8 cellular contexts compared by ENCODE assay signal in genomic region chr17:20009302-20010098, GRCh38. TPM values are rescaled to one million over a fixed set of nuclear protein-coding genes. Genes with fewer than 3 reads are reported as not detected.
DNase-seq lines count a peak whose midpoint lies in the region; ATAC-seq and TF ChIP-seq lines count a peak whose summit lies in the region.

SPECC1 (plus strand) TSS chr17:20009359; CDS start chr17:20096652, 87,293 bp downstream.

- H3K79me2 ChIP-seq in PC-3 (ENCODE audit: low read length), result peaks cover 40% of the 10 kb centered on the region

- intact Hi-C loops in CD4-positive, alpha-beta memory T cell (cut with micrococcal nuclease), result loop anchor here (1.0 to 5.0 kb wide), 3 partner anchors 17 to 108 kb away; partner anchors contain the start of gene AKAP10
- intact Hi-C loops in PC-3 (cut with micrococcal nuclease) (loop anchor here (1.0 to 5.0 kb wide), 4 partner anchors 16 to 108 kb away; no protein-coding TSS in a partner anchor), esophagus muscularis mucosa (cut with DNase I) (loop anchor here (5.0 kb wide), 1 partner anchor 103 kb away; no protein-coding TSS in a partner anchor)

- no peaks in the 10 kb centered on the region for H3K36me3 Mint-ChIP-seq in CD4-positive, alpha-beta memory T cell
- H3K36me3 Mint-ChIP-seq in naive B cell, result no peaks in the 10 kb centered on the region
- H3K36me3 Mint-ChIP-seq in stimulated activated naive B cell treated with anti-CD40 and anti-IgM and Interleukin-4, amounts not matched to agents 10 μg/mL and 1 μg/mL and 100 μg/mL, for 72 hours, result no peaks in the 10 kb centered on the region

- H3K4me3 Mint-ChIP-seq in CD4-positive, alpha-beta memory T cell, result peak within 1 kb of the TSS; percentile 91 to 98 (median 93)
- peak within 1 kb of the TSS; percentile 78 to 96 (median 92) for H3K4me3 Mint-ChIP-seq in naive B cell
- peak within 1 kb of the TSS; percentile 84 to 93 for H3K4me3 Mint-ChIP-seq in stimulated activated naive B cell treated with anti-CD40 and anti-IgM and Interleukin-4, amounts not matched to agents 10 μg/mL and 1 μg/mL and 100 μg/mL, for 72 hours

- DNase-seq in CD4-positive, alpha-beta memory T cell, result peak; percentile 78 to 91 (median 85)
- DNase-seq in HS-27A (ENCODE audit: low read depth) (peak; percentile 36), PC-3 (peak; percentile 97), activated T-cell treated with anti-CD3 and anti-CD28 coated beads for 4 hours (peak; percentile 81), esophagus muscularis mucosa (ENCODE audit: extremely low spot score) (no peak), naive B cell (peak; percentile 88)
- DNase-seq in stimulated activated naive B cell treated with anti-CD40 and anti-IgM and Interleukin-4, amounts not matched to agents 10 μg/mL and 1 μg/mL and 100 μg/mL, for 72 hours, result peak; percentile 86

- WGBS in esophagus muscularis mucosa, result 0% methylated on average over 18 of the region's 96 CpGs

- H2AFZ ChIP-seq in PC-3 (ENCODE audit: low read length), result peak within 1 kb of the TSS; percentile 99

- ATAC-seq in GM19467 (IDR thresholded peaks at IDR 0.05; ENCODE audit: unreplicated experiment) (peak; percentile 96), PC-3 (peak; percentile 86), naive B cell (ENCODE audit: low read depth in 2 of 2) (peak; percentile 97 to 98)
- ATAC-seq in stimulated activated naive B cell treated with anti-CD40 and anti-IgM and Interleukin-4, amounts not matched to agents 10 μg/mL and 1 μg/mL and 100 μg/mL, for 72 hours (replicated peaks), result peak; percentile 99

- BruUV-seq in PC-3 (replicated peaks; lab: Mats Ljungman, UMichigan), result no TSS peak

- H3K36me3 ChIP-seq in CD4-positive, alpha-beta memory T cell (ENCODE audit: insufficient read depth, low read length), result no peaks in the 10 kb centered on the region
- no peaks in the 10 kb centered on the region for H3K36me3 ChIP-seq in PC-3 (ENCODE audit: low read depth, low read length)
- no peaks in the 10 kb centered on the region for H3K36me3 ChIP-seq in esophagus muscularis mucosa

- peak within 1 kb of the TSS; percentile 33 for H3K27ac ChIP-seq in CD4-positive, alpha-beta memory T cell (ENCODE audit: low read depth, low read length)
- H3K27ac ChIP-seq in PC-3 (ENCODE audit: low read length) (peak within 1 kb of the TSS; percentile 9), esophagus muscularis mucosa (replicated peaks in 1 of 4) (peak within 1 kb of the TSS; percentile 78 to 84 (median 81))

- H3K9me3 ChIP-seq in CD4-positive, alpha-beta memory T cell (ENCODE audit: control insufficient read depth in 1 of 2, low read length in 2 of 2), result no peaks in the 10 kb centered on the region
- H3K9me3 ChIP-seq in PC-3 (ENCODE audit: low read length) (no peaks in the 10 kb centered on the region), esophagus muscularis mucosa (no peaks in the 10 kb centered on the region)

- H4K20me1 ChIP-seq in PC-3 (ENCODE audit: low read length), result no peaks in the 10 kb centered on the region

- no peaks in the 10 kb centered on the region for H3K9me3 Mint-ChIP-seq in CD4-positive, alpha-beta memory T cell
- H3K9me3 Mint-ChIP-seq in naive B cell, result peaks cover 0 to 2% (median 0%) of the 10 kb centered on the region in 7 donors
- no peaks in the 10 kb centered on the region for H3K9me3 Mint-ChIP-seq in stimulated activated naive B cell treated with anti-CD40 and anti-IgM and Interleukin-4, amounts not matched to agents 10 μg/mL and 1 μg/mL and 100 μg/mL, for 72 hours

- peak within 1 kb of the TSS; percentile 94 for H3K4me2 ChIP-seq in PC-3 (ENCODE audit: low read length)

- peak within 1 kb of the TSS; percentile 65 to 66 for H3K4me3 ChIP-seq in CD4-positive, alpha-beta memory T cell (ENCODE audit: low read length in 2 of 2)
- H3K4me3 ChIP-seq in PC-3 (ENCODE audit: low read length) (peak within 1 kb of the TSS; percentile 81), esophagus muscularis mucosa (peak within 1 kb of the TSS; percentile 76 to 82 (median 78))

- no peaks in the 10 kb centered on the region for H3F3A ChIP-seq in PC-3 (ENCODE audit: low read length, unreplicated experiment)

- no peak for TF ChIP-seq EP300 in esophagus muscularis mucosa (IDR thresholded peaks at IDR 0.05)

- no peak for TF ChIP-seq POLR2A in esophagus muscularis mucosa (IDR thresholded peaks at IDR 0.05; ENCODE audit: low read depth)

- H3K27me3 Mint-ChIP-seq in CD4-positive, alpha-beta memory T cell, result peaks cover 19 to 24% of the 10 kb centered on the region in 2 donors
- H3K27me3 Mint-ChIP-seq in naive B cell, result peaks cover 59 to 77% (median 74%) of the 10 kb centered on the region in 3 donors
- H3K27me3 Mint-ChIP-seq in stimulated activated naive B cell treated with anti-CD40 and anti-IgM and Interleukin-4, amounts not matched to agents 10 μg/mL and 1 μg/mL and 100 μg/mL, for 72 hours, result peaks cover 37 to 72% of the 10 kb centered on the region in 2 donors

- H3K4me1 ChIP-seq in CD4-positive, alpha-beta memory T cell (ENCODE audit: insufficient read depth, low read length), result peaks cover 14% of the 10 kb centered on the region
- peaks cover 20% of the 10 kb centered on the region for H3K4me1 ChIP-seq in PC-3 (ENCODE audit: insufficient read depth, low read length)
- peaks cover 3 to 23% (median 22%) of the 10 kb centered on the region in 4 donors for H3K4me1 ChIP-seq in esophagus muscularis mucosa

- H3K4me1 Mint-ChIP-seq in CD4-positive, alpha-beta memory T cell, result peaks cover 9 to 17% (median 10%) of the 10 kb centered on the region in 4 donors
- peaks cover 7 to 10% (median 8%) of the 10 kb centered on the region in 3 donors for H3K4me1 Mint-ChIP-seq in naive B cell
- peaks cover 4 to 17% of the 10 kb centered on the region in 2 donors for H3K4me1 Mint-ChIP-seq in stimulated activated naive B cell treated with anti-CD40 and anti-IgM and Interleukin-4, amounts not matched to agents 10 μg/mL and 1 μg/mL and 100 μg/mL, for 72 hours

- peak within 1 kb of the TSS; percentile 29 to 92 (median 84) for H3K27ac Mint-ChIP-seq in CD4-positive, alpha-beta memory T cell
- H3K27ac Mint-ChIP-seq in naive B cell, result peak within 1 kb of the TSS in 3 of 6 donors; percentile 11 to 55 (median 30)
- peak within 1 kb of the TSS; percentile 87 for H3K27ac Mint-ChIP-seq in stimulated activated naive B cell treated with anti-CD40 and anti-IgM and Interleukin-4, amounts not matched to agents 10 μg/mL and 1 μg/mL and 100 μg/mL, for 72 hours

- no peaks in the 10 kb centered on the region for H3K9me2 ChIP-seq in PC-3 (replicated peaks; ENCODE audit: low read length)

- peaks cover 7% of the 10 kb centered on the region for H3K27me3 ChIP-seq in CD4-positive, alpha-beta memory T cell (ENCODE audit: insufficient read depth, low read length)
- H3K27me3 ChIP-seq in PC-3 (ENCODE audit: low read length) (no peaks in the 10 kb centered on the region), esophagus muscularis mucosa (peaks cover 0 to 6% (median 0%) of the 10 kb centered on the region in 4 donors)

- peak within 1 kb of the TSS; percentile 51 for H3K9ac ChIP-seq in PC-3 (ENCODE audit: low read length)

- POLR2A ChIA-PET in CD4-positive, alpha-beta memory T cell (lab: Charles Lee; ENCODE audit: partially characterized antibody), result interaction anchor here (0.6 to 2.9 kb wide), 4 partner anchors 10 to 174 kb away, joined by 3 to 22 read pairs (median 3); partner anchors contain the start of gene AKAP10
- POLR2A ChIA-PET in PC-3 (lab: Charles Lee; ENCODE audit: unreplicated experiment), result interaction anchor here (0.5 to 1.1 kb wide), 4 partner anchors 54 to 74 kb away, joined by 3 to 16 read pairs (median 9); no protein-coding TSS in a partner anchor

- CTCF ChIA-PET in CD4-positive, alpha-beta memory T cell (lab: Charles Lee; ENCODE audit: partially characterized antibody), result interaction anchor here (0.7 to 6.0 kb wide), 16 partner anchors 8 to 496 kb away, joined by 3 to 73 read pairs (median 5); no protein-coding TSS in a partner anchor
- CTCF ChIA-PET in PC-3 (lab: Charles Lee), result interaction anchor here (0.7 to 2.4 kb wide), 6 partner anchors 16 to 631 kb away, joined by 3 to 15 read pairs (median 6); partner anchors contain the start of gene MAPK7

- TF ChIP-seq CTCF in PC-3 (conservative IDR thresholded peaks at IDR 0.05; ENCODE audit: low read depth, low read length) (no peak; the same call in 1 of the 2 replicates), esophagus muscularis mucosa (IDR thresholded peaks at IDR 0.05) (peak; percentile 93 to 99 (median 99))

RNA-seq across cellular contexts. Expression of gene SPECC1, which starts in this region (rescaled TPM):
- 10 to 100 TPM; 12.8 to 13.4 TPM for total RNA-seq in CD4-positive, alpha-beta memory T cell
- 1 to 10 TPM; 1.7 to 4.6 TPM for polyA plus RNA-seq in CD4-positive, alpha-beta memory T cell
- total RNA-seq in PC-3 (2014; rRNA removed) (46.4 and 76.5 TPM in 2 replicates), esophagus muscularis mucosa (10 to 100 TPM; 16.7 to 28.8 (median 24.7) TPM)
- 1 to 10 TPM; 2.6 to 5.9 (median 4.1) TPM for polyA plus RNA-seq in naive B cell (ENCODE audit: low read depth in 6 of 6)

Comparison
In these comparisons a context has a peak if more than half of its experiments do, and no peak if none do; other contexts are left out.
1. H3K27ac ChIP-seq: peak in every context shown above with its lines; median percentile 81 in esophagus muscularis mucosa; 33 in CD4-positive, alpha-beta memory T cell; 9 in PC-3.